Comparison of ENCODE assay signal across 1 cellular context in the genomic region with DNA sequence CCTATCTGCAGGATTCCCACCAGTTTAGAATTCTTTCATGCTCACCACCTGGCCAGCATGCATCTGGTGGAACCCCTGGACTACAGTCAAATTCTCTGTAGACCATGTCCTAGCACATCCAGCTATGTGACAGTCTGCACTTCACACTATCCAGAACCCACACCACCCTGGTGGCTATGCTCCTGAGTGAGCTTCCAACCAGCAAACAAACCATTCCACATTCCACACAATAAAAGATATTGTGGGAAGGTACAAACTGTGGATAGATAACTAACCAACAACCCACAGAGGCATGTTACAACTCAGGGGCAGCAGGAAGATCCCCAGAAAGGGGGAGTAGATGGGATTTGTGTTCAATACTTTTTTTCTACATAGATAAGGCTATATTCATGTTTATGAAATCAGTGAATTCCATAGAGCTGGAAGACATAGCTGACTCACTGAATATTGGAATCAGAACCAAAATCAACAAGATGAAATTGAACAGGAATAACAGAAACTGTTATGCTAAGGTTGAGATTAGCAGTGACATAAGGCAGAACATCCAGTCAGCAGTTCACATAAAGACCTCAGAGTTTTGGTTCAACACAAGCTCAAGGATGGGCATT.
A peak's percentile ranks its signal among the peaks of the same experiment; 100 is the strongest.
TF ChIP-seq lines count a peak whose summit lies in the region.

No MANE protein-coding gene starts in this region.

TF ChIP-seq in endothelial cell of umbilical vein, 7 proteins besides CTCF, POLR2A, EP300 and RAD21:
- TF ChIP-seq JUN (IDR thresholded peaks at IDR 0.05; ENCODE audit: borderline replicate concordance, insufficient read depth, insufficient read length, low read depth) (no peak), FOS (IDR thresholded peaks at IDR 0.05; ENCODE audit: borderline replicate concordance, insufficient read depth, low read length) (peak; percentile 5)
